In the genomic region with DNA sequence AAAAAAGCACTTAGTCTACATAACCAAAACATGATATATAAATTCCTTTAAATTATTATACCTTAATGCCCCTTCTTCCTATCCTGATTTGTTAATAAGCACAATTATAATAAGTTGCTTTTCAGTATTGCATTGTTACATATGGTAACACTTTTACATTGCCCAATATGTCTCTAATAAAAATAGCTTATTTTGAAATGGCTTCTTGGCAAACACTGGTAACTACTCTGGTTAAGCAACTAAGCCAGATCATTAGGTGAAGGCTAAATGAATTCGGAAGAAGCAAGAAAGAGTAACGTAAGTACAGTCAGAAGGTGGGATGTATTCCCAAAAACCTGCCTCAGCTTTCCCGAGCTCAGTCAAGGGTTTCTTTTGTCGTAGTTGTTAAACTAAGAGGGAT, we compare ENCODE assay signal across 21 cellular contexts.
"Had no signal": no experiment of that assay in that cellular context is flagged by ENCODE, and none has a peak within 500 bp of the region (broad histone marks: within the 10 kb centered on the region; RNA-seq: fewer than 3 reads in every experiment).

No MANE protein-coding gene starts in this region.

- H3K4me3 ChIP-seq: esophagus muscularis mucosa, gastrocnemius medialis, heart left ventricle, left lung, stomach, thoracic aorta, upper lobe of right lung had no signal

- H3K9ac ChIP-seq: parathyroid adenoma had no signal

- DNase-seq: activated CD4-positive, alpha-beta T cell treated with anti-CD3 and anti-CD28 coated beads, Interleukin-2, amount 10 ng/mL, durations not matched to agents 24 days and 14 days; activated CD8-positive, alpha-beta T cell treated with anti-CD3 and anti-CD28 coated beads for 36 hours; activated naive CD4-positive, alpha-beta T cell treated with Interleukin-2 at 50 U/mL for 16 hours; activated naive CD8-positive, alpha-beta T cell treated with anti-CD3 and anti-CD28 coated beads, Interleukin-2, amount 50 U/mL, for 24 hours; activated T-cell treated with anti-CD3 and anti-CD28 coated beads, Interleukin-2, amount 50 U/mL, for 1 hour; cerebellar nuclear complex; cortex of kidney; effector CD4-positive, alpha-beta T cell; gastrocnemius medialis; heart left ventricle; kidney; left lung; midbrain; retina; stimulated activated CD4-positive, alpha-beta T cell treated with anti-CD3 and anti-CD28 coated beads, Interleukin-2, amount 100 ng/mL, for 48 hours; stomach; T-helper 1 cell; upper lobe of right lung had no signal

- FAIRE-seq: kidney had no signal

- H3K9me3 ChIP-seq: esophagus muscularis mucosa, gastrocnemius medialis, heart left ventricle, left lung, stomach, thoracic aorta, upper lobe of right lung had no signal

- H3K79me2 ChIP-seq: parathyroid adenoma had no signal

- H3K27ac ChIP-seq: esophagus muscularis mucosa, gastrocnemius medialis, heart left ventricle, left lung, parathyroid adenoma, stomach, thoracic aorta, upper lobe of right lung had no signal

- H2AFZ ChIP-seq: parathyroid adenoma had no signal

- H3K27me3 ChIP-seq: esophagus muscularis mucosa, gastrocnemius medialis, heart left ventricle, left lung, stomach, upper lobe of right lung had no signal

- H3K36me3 ChIP-seq: gastrocnemius medialis, left lung had no signal

- H3K4me1 ChIP-seq: esophagus muscularis mucosa, gastrocnemius medialis, heart left ventricle, left lung, parathyroid adenoma, stomach had no signal
